ENCODE assay signal across 17 cellular contexts in genomic region chr3:119558528-119559339, GRCh38. TPM values are rescaled to one million over a fixed set of nuclear protein-coding genes. Genes with fewer than 3 reads are reported as not detected.
DNase-seq lines count a peak whose midpoint lies in the region; ATAC-seq, FAIRE-seq and TF ChIP-seq lines count a peak whose summit lies in the region.
"Had no signal": no experiment of that assay in that cellular context is flagged by ENCODE, and none has a peak within 500 bp of the region (broad histone marks: within the 10 kb centered on the region; RNA-seq: fewer than 3 reads in every experiment).

No MANE protein-coding gene starts in this region.

- no peak for FAIRE-seq in K562 (lab: Jason Lieb, UNC)
- FAIRE-seq: bronchial epithelial cell had no signal

- H4K20me1 ChIP-seq in K562 (replicated peaks; ENCODE audit: control insufficient read depth, insufficient read depth, low read length): no peaks in the 10 kb centered on the region

- H3K27me3 ChIP-seq in K562 (ENCODE audit: control insufficient read depth in 2 of 2, insufficient read depth in 2 of 2, low read length in 2 of 2): no peaks in the 10 kb centered on the region
- no peaks in the 10 kb centered on the region for H3K27me3 ChIP-seq in CD4-positive, alpha-beta T cell (ENCODE audit: control insufficient read depth, insufficient read depth, low read length)
- H3K27me3 ChIP-seq in CD8-positive, alpha-beta T cell (ENCODE audit: insufficient read depth, low read length): no peaks in the 10 kb centered on the region
- no peaks in the 10 kb centered on the region for H3K27me3 ChIP-seq in psoas muscle (ENCODE audit: insufficient read depth in 3 of 3, low read length in 2 of 3)
- H3K27me3 ChIP-seq: tibial artery had no signal

- intact Hi-C loops in K562 (cut with micrococcal nuclease): loop anchor here (2.0 to 5.0 kb wide), 3 partner anchors 34 to 119 kb away; partner anchors contain the start of genes COX17 and TIMMDC1
- intact Hi-C loops in CD4-positive, alpha-beta T cell (cut with DNase I, micrococcal nuclease): loop anchor here (5.0 to 10.0 kb wide), 2 partner anchors 94 to 676 kb away; partner anchors contain the start of genes POGLUT1 (in 1 of the 2) and TMEM39A (in 1 of the 2)
- intact Hi-C loops in CD8-positive, alpha-beta T cell (cut with DNase I, micrococcal nuclease): loop anchor here in 1 of 2 experiments (5.0 kb wide), 1 partner anchor 676 kb away; no protein-coding TSS in a partner anchor
- intact Hi-C loops in psoas muscle (cut with DNase I): no loop called here

- peak overlapping the region; percentile 73 for H3K27ac ChIP-seq in K562 (ENCODE audit: extremely low read depth, low read depth, low read length)
- no peak overlapping the region for H3K27ac ChIP-seq in CD4-positive, alpha-beta T cell (ENCODE audit: low read depth, low read length)
- H3K27ac ChIP-seq in CD8-positive, alpha-beta T cell (ENCODE audit: low read depth, low read length): no peak overlapping the region
- H3K27ac ChIP-seq in psoas muscle: no peak overlapping the region
- H3K27ac ChIP-seq: prostate gland, tibial artery had no signal

- H3K9me3 ChIP-seq in K562 (replicated peaks; ENCODE audit: control insufficient read depth, insufficient read depth, low read depth, low read length) (no peaks in the 10 kb centered on the region), psoas muscle (no peaks in the 10 kb centered on the region)
- no peaks in the 10 kb centered on the region for H3K9me3 ChIP-seq in CD4-positive, alpha-beta T cell (ENCODE audit: control insufficient read depth, low read length)
- no peaks in the 10 kb centered on the region for H3K9me3 ChIP-seq in CD8-positive, alpha-beta T cell (ENCODE audit: low read length)
- H3K9me3 ChIP-seq: prostate gland, tibial artery had no signal

- H3K27ac Mint-ChIP-seq in activated T-cell treated with anti-CD3 and anti-CD28 coated beads, Interleukin-2, amount 50 U/mL, for 72 hours: no peak overlapping the region
- no peak overlapping the region for H3K27ac Mint-ChIP-seq in CD4-positive, alpha-beta T cell
- no peak overlapping the region for H3K27ac Mint-ChIP-seq in CD8-positive, alpha-beta T cell
- H3K27ac Mint-ChIP-seq: H9, mesothelial cell of epicardium had no signal

- H3K79me2 ChIP-seq in K562 (ENCODE audit: control insufficient read depth, insufficient read depth, low read length): peaks cover 8% of the 10 kb centered on the region; the same call in 1 of the 3 replicates

- ATAC-seq in activated T-cell treated with anti-CD3 and anti-CD28 coated beads, Interleukin-2, amount 50 U/mL, for 72 hours (replicated peaks in 1 of 2): no peak
- ATAC-seq in K562: peak; percentile 66
- ATAC-seq in HG03097 (IDR thresholded peaks at IDR 0.05; ENCODE audit: low FRiP score, unreplicated experiment): no peak
- ATAC-seq in CD4-positive, alpha-beta T cell (ENCODE audit: poor library complexity): no peak
- ATAC-seq in CD8-positive, alpha-beta T cell: no peak
- ATAC-seq in psoas muscle: no peak

- POLR2A ChIA-PET in K562 (lab: Yijun Ruan, JAX): interaction anchor here (0.9 to 1.0 kb wide), 2 partner anchors 12 to 26 kb away, joined by 3 read pairs; no protein-coding TSS in a partner anchor
- POLR2A ChIA-PET in CD4-positive, alpha-beta T cell (lab: Charles Lee): interaction anchor here (1.3 kb wide), 1 partner anchor 95 kb away, joined by 3 read pairs; the partner anchor contains the start of gene TMEM39A
- POLR2A ChIA-PET in CD8-positive, alpha-beta T cell (lab: Charles Lee): interaction anchor here (0.6 kb wide), 1 partner anchor 322 kb away, joined by 3 read pairs; no protein-coding TSS in a partner anchor

- H3K27me3 Mint-ChIP-seq in activated T-cell treated with anti-CD3 and anti-CD28 coated beads, Interleukin-2, amount 50 U/mL, for 72 hours (ENCODE audit: low read depth): no peaks in the 10 kb centered on the region
- H3K27me3 Mint-ChIP-seq in CD4-positive, alpha-beta T cell: no peaks in the 10 kb centered on the region
- H3K27me3 Mint-ChIP-seq in CD8-positive, alpha-beta T cell (ENCODE audit: low read depth): no peaks in the 10 kb centered on the region

- TF ChIP-seq EP300 in K562 (IDR thresholded peaks at IDR 0.05; ENCODE audit: low read length): no peak

- H3K9me1 ChIP-seq in K562 (ENCODE audit: control insufficient read depth, insufficient read depth, low read length): no peaks in the 10 kb centered on the region

- TF ChIP-seq RAD21 in K562 (CRISPR knock-in tag; conservative IDR thresholded peaks at IDR 0.05 in 1 of 2, IDR thresholded peaks at IDR 0.05 in 1 of 2): no peak

- CTCF ChIA-PET in K562 (lab: Yijun Ruan, JAX; ENCODE audit: low intra/inter-chr PET ratio): no interaction called here
- CTCF ChIA-PET in CD4-positive, alpha-beta T cell (lab: Charles Lee): no interaction called here
- CTCF ChIA-PET in CD8-positive, alpha-beta T cell (lab: Charles Lee): interaction anchor here (0.7 kb wide), 1 partner anchor 679 kb away, joined by 3 read pairs; no protein-coding TSS in a partner anchor

- H3K4me1 Mint-ChIP-seq in activated T-cell treated with anti-CD3 and anti-CD28 coated beads, Interleukin-2, amount 50 U/mL, for 72 hours (ENCODE audit: low read depth): peaks cover 35% of the 10 kb centered on the region
- H3K4me1 Mint-ChIP-seq in CD4-positive, alpha-beta T cell (ENCODE audit: low read depth): peaks cover 6% of the 10 kb centered on the region
- peaks cover 12% of the 10 kb centered on the region for H3K4me1 Mint-ChIP-seq in CD8-positive, alpha-beta T cell (ENCODE audit: low read depth)
- H3K4me1 Mint-ChIP-seq: mesothelial cell of epicardium had no signal

- H3K4me1 ChIP-seq in K562 (replicated peaks in 1 of 2; ENCODE audit: control insufficient read depth in 2 of 2, insufficient read depth in 2 of 2, low read length in 2 of 2) (peaks cover 0 to 12% of the 10 kb centered on the region in 2 experiments; a peak in 3 of 5 replicates), psoas muscle (no peaks in the 10 kb centered on the region)
- no peaks in the 10 kb centered on the region for H3K4me1 ChIP-seq in CD8-positive, alpha-beta T cell (ENCODE audit: insufficient read depth, low read length)
- H3K4me1 ChIP-seq: prostate gland, tibial artery had no signal

- in situ Hi-C loops in K562 (cut with MboI): no loop called here

- peak overlapping the region; percentile 65 to 78 for H3K4me3 Mint-ChIP-seq in activated T-cell treated with anti-CD3 and anti-CD28 coated beads, Interleukin-2, amount 50 U/mL, for 72 hours
- no peak overlapping the region for H3K4me3 Mint-ChIP-seq in CD4-positive, alpha-beta T cell
- no peak overlapping the region for H3K4me3 Mint-ChIP-seq in CD8-positive, alpha-beta T cell
- H3K4me3 Mint-ChIP-seq: H9, mesothelial cell of epicardium had no signal

- no peaks in the 10 kb centered on the region for H3K9me3 Mint-ChIP-seq in activated T-cell treated with anti-CD3 and anti-CD28 coated beads, Interleukin-2, amount 50 U/mL, for 72 hours
- no peaks in the 10 kb centered on the region for H3K9me3 Mint-ChIP-seq in CD4-positive, alpha-beta T cell
- no peaks in the 10 kb centered on the region for H3K9me3 Mint-ChIP-seq in CD8-positive, alpha-beta T cell
- H3K9me3 Mint-ChIP-seq: CD8-positive, alpha-beta memory T cell; H9; mesothelial cell of epicardium had no signal

- H2AFZ ChIP-seq in K562 (ENCODE audit: low read depth, low read length): peak overlapping the region; percentile 89

- BruUV-seq in K562 (replicated peaks; lab: Mats Ljungman, UMichigan): TSS peak; percentile 72

- H3K9ac ChIP-seq in K562 (ENCODE audit: insufficient read depth in 1 of 2, low read depth in 2 of 2, low read length in 2 of 2): peak overlapping the region; percentile 56 to 76; a peak in 3 of 4 replicates

- no peaks in the 10 kb centered on the region for H3K36me3 ChIP-seq in K562 (ENCODE audit: control insufficient read depth, insufficient read depth, low read length)
- H3K36me3 ChIP-seq in CD8-positive, alpha-beta T cell (ENCODE audit: insufficient read depth, low read length): no peaks in the 10 kb centered on the region
- H3K36me3 ChIP-seq in psoas muscle (ENCODE audit: insufficient read depth in 1 of 2, low read depth in 1 of 2): no peaks in the 10 kb centered on the region
- H3K36me3 ChIP-seq: prostate gland, tibial artery had no signal

- TF ChIP-seq POLR2A in K562 (conservative IDR thresholded peaks at IDR 0.05): no peak

- H3K4me3 ChIP-seq in K562: peak overlapping the region; percentile 37
- no peak overlapping the region for H3K4me3 ChIP-seq in CD8-positive, alpha-beta T cell (ENCODE audit: low read depth, low read length)
- H3K4me3 ChIP-seq in psoas muscle: no peak overlapping the region
- H3K4me3 ChIP-seq: prostate gland, tibial artery had no signal

- H3K4me2 ChIP-seq in K562 (ENCODE audit: insufficient read depth, low read length): peak overlapping the region; percentile 78

- 19% methylated on average over 9 of the region's 10 CpGs for WGBS in K562 (ENCODE audit: insufficient coverage, low coverage, missing lambda C conversion rate)
- WGBS in psoas muscle, 3 donors: 91 to 92% (median 91%) methylated on average over 10 of the region's 10 CpGs

- H3K36me3 Mint-ChIP-seq in activated T-cell treated with anti-CD3 and anti-CD28 coated beads, Interleukin-2, amount 50 U/mL, for 72 hours (ENCODE audit: insufficient read depth in 2 of 2): peaks cover 0 to 1% of the 10 kb centered on the region in 2 donors
- H3K36me3 Mint-ChIP-seq in CD4-positive, alpha-beta T cell (ENCODE audit: low read depth): no peaks in the 10 kb centered on the region
- H3K36me3 Mint-ChIP-seq in CD8-positive, alpha-beta T cell: no peaks in the 10 kb centered on the region
- H3K36me3 Mint-ChIP-seq: CD8-positive, alpha-beta memory T cell; mesothelial cell of epicardium had no signal

- no peak for DNase-seq in activated T-cell treated with anti-CD3 and anti-CD28 coated beads, Interleukin-2, amount 50 U/mL, for 72 hours
- no peak for DNase-seq in activated T-cell treated with anti-CD3 and anti-CD28 coated beads for 4 hours
- DNase-seq in OCI-M1 (lab: John Stamatoyannopoulos, UW): peak; percentile 43
- peak in 1 of 4 experiments; percentile 10 for DNase-seq in K562 (ENCODE audit: extremely low read depth in 1 of 4, low spot score in 3 of 4)
- no peak for DNase-seq in CD4-positive, alpha-beta T cell
- no peak for DNase-seq in CD8-positive, alpha-beta T cell
- no peak for DNase-seq in psoas muscle
- DNase-seq: DMS79 treated with DMSO at 0.1 percent for 48 hours, NCI-H2029 treated with DMSO at 0.1 percent for 48 hours had no signal

- no peak for TF ChIP-seq CTCF in K562 (IDR thresholded peaks at IDR 0.05 in 2 of 3, conservative IDR thresholded peaks at IDR 0.05 in 1 of 3; ENCODE audit: insufficient read depth in 2 of 3, low read depth in 1 of 3, low read length in 3 of 3)
- no peak for TF ChIP-seq CTCF in CD4-positive, alpha-beta T cell (IDR thresholded peaks at IDR 0.05)
- no peak for TF ChIP-seq CTCF in CD8-positive, alpha-beta T cell (IDR thresholded peaks at IDR 0.05)
- TF ChIP-seq CTCF in psoas muscle (IDR thresholded peaks at IDR 0.05): no peak

RNA-seq across cellular contexts. Expression of gene CD80, which starts 0.7 kb away (rescaled TPM):
- 10 to 100 TPM in 1 of 2 donors, 1 to 10 TPM in 1; 8.3 to 11.9 TPM for total RNA-seq in activated T-cell treated with anti-CD3 and anti-CD28 coated beads, Interleukin-2, amount 50 U/mL, for 72 hours
- 10.2 and 14.8 TPM in 2 replicates for total RNA-seq in K562 (2011; cell fraction: chromatin; rRNA removed; ENCODE audit: low replicate concordance)
- 6.7 and 10.7 TPM in 2 replicates for total RNA-seq in K562 (2011; cell fraction: nucleolus; rRNA removed)
- total RNA-seq in K562 (2011; cell fraction: nucleoplasm; rRNA removed): 9.2 and 12.3 TPM in 2 replicates
- total RNA-seq in K562 (2014; rRNA removed): 5.0 and 5.5 TPM in 2 replicates
- total RNA-seq in K562 (2014; rRNA removed; fragmentation: Illumina TruSeq; extraction: Trizol): 5.6 and 6.5 TPM in 2 replicates
- total RNA-seq in K562 (2015; rRNA removed; fragmentation: Illumina TruSeq; extraction: Trizol): 6.9 and 8.2 TPM in 2 replicates
- 4.4 and 4.8 TPM in 2 replicates for total RNA-seq in K562 (2021)
- polyA plus RNA-seq in K562 (2011; rRNA removed): 0.38 and 3.0 TPM in 2 replicates
- polyA plus RNA-seq in K562 (2011; cell fraction: cytosol; rRNA removed): 0.18 and 1.5 TPM in 2 replicates
- polyA plus RNA-seq in K562 (2011; cell fraction: nucleus; rRNA removed): 0.21 and 3.3 TPM in 2 replicates
- polyA plus RNA-seq in K562 (2012): 7.0 and 23.4 TPM in 2 replicates
- 6.0 and 6.6 TPM in 2 replicates for polyA plus RNA-seq in K562 (2014; fragmentation: Illumina TruSeq; extraction: Trizol)
- 1 to 10 TPM; 5.7 to 6.6 TPM for polyA plus RNA-seq in K562 (2014; fragmentation: Nextera tagmentation; extraction: Ambion mirVana)
- 3.7 and 5.3 TPM in 2 replicates for polyA plus RNA-seq in K562 (2014; rRNA removed)
- 0.87 and 3.6 TPM in 2 replicates for polyA minus RNA-seq in K562 (2011; rRNA and poly(A)+ RNA removed)
- 0.86 TPM in 1 of 2 replicates, not detected in the other for polyA minus RNA-seq in K562 (2011; cell fraction: cytosol; rRNA and poly(A)+ RNA removed)
- polyA minus RNA-seq in K562 (2011; cell fraction: nucleus; rRNA and poly(A)+ RNA removed): 0.11 and 2.2 TPM in 2 replicates
- under 1 TPM; 0.17 to 0.41 TPM for total RNA-seq in CD4-positive, alpha-beta T cell
- under 1 TPM; 0.58 to 0.71 TPM for total RNA-seq in CD8-positive, alpha-beta T cell
- total RNA-seq in psoas muscle: under 1 TPM in 1 of 4 donors, not detected in 3; 0.22 TPM
- polyA plus RNA-seq in psoas muscle: under 1 TPM in 2 of 3 donors, not detected in 1; 0.06 to 0.07 TPM
- total RNA-seq: bronchial epithelial cell, H9, mesothelial cell of epicardium, prostate gland had no signal
- polyA plus RNA-seq: neural cell had no signal

RNA-seq across cellular contexts. Expression of gene ADPRH, which starts 20.6 kb away (rescaled TPM):
- 10 to 100 TPM in 1 of 2 donors, 1 to 10 TPM in 1; 6.3 to 13.8 TPM for total RNA-seq in activated T-cell treated with anti-CD3 and anti-CD28 coated beads, Interleukin-2, amount 50 U/mL, for 72 hours
- 0.19 and 0.35 TPM in 2 replicates for total RNA-seq in K562 (2011; cell fraction: chromatin; rRNA removed; ENCODE audit: low replicate concordance)
- 0.17 and 0.39 TPM in 2 replicates for total RNA-seq in K562 (2011; cell fraction: nucleolus; rRNA removed)
- total RNA-seq in K562 (2011; cell fraction: nucleoplasm; rRNA removed): 0.53 and 0.66 TPM in 2 replicates
- total RNA-seq in K562 (2014; rRNA removed): 0.45 and 0.57 TPM in 2 replicates
- 0.65 and 0.83 TPM in 2 replicates for total RNA-seq in K562 (2014; rRNA removed; fragmentation: Illumina TruSeq; extraction: Trizol)
- total RNA-seq in K562 (2015; rRNA removed; fragmentation: Illumina TruSeq; extraction: Trizol): 0.57 and 0.87 TPM in 2 replicates
- total RNA-seq in K562 (2021): 1.3 and 1.4 TPM in 2 replicates
- 0.45 and 0.53 TPM in 2 replicates for polyA plus RNA-seq in K562 (2011; rRNA removed)
- 0.29 and 0.36 TPM in 2 replicates for polyA plus RNA-seq in K562 (2011; cell fraction: cytosol; rRNA removed)
- polyA plus RNA-seq in K562 (2011; cell fraction: nucleus; rRNA removed): 0.25 and 0.26 TPM in 2 replicates
- polyA plus RNA-seq in K562 (2012): 1.4 and 3.0 TPM in 2 replicates
- 1.4 and 1.6 TPM in 2 replicates for polyA plus RNA-seq in K562 (2014; fragmentation: Illumina TruSeq; extraction: Trizol)
- under 1 TPM; 0.01 to 0.24 TPM for polyA plus RNA-seq in K562 (2014; fragmentation: Nextera tagmentation; extraction: Ambion mirVana)
- polyA plus RNA-seq in K562 (2014; rRNA removed): 0.85 and 0.91 TPM in 2 replicates
- 0.42 and 0.84 TPM in 2 replicates for polyA minus RNA-seq in K562 (2011; rRNA and poly(A)+ RNA removed)
- polyA minus RNA-seq in K562 (2011; cell fraction: cytosol; rRNA and poly(A)+ RNA removed): not detected in 2 replicates
- polyA minus RNA-seq in K562 (2011; cell fraction: nucleus; rRNA and poly(A)+ RNA removed): 0.22 and 0.27 TPM in 2 replicates
- under 1 TPM; 0.36 TPM for total RNA-seq in CD4-positive, alpha-beta T cell
- under 1 TPM; 0.42 to 0.52 TPM for total RNA-seq in CD8-positive, alpha-beta T cell
- total RNA-seq in psoas muscle: 10 to 100 TPM; 12.6 to 16.9 (median 14.5) TPM
- polyA plus RNA-seq in psoas muscle: 10 to 100 TPM in 2 of 3 donors, 1 to 10 TPM in 1; 5.2 to 16.6 (median 15.0) TPM

RNA-seq across cellular contexts. Expression of gene PLA1A, which starts 39.0 kb away (rescaled TPM):
- 1 to 10 TPM in 1 of 2 donors, under 1 TPM in 1; 0.79 to 1.2 TPM for total RNA-seq in activated T-cell treated with anti-CD3 and anti-CD28 coated beads, Interleukin-2, amount 50 U/mL, for 72 hours
- total RNA-seq in K562 (2011; cell fraction: chromatin; rRNA removed; ENCODE audit: low replicate concordance): not detected in 2 replicates
- not detected in 2 replicates for total RNA-seq in K562 (2011; cell fraction: nucleolus; rRNA removed)
- total RNA-seq in K562 (2011; cell fraction: nucleoplasm; rRNA removed): not detected in 2 replicates
- not detected in 2 replicates for total RNA-seq in K562 (2014; rRNA removed)
- not detected in 2 replicates for total RNA-seq in K562 (2014; rRNA removed; fragmentation: Illumina TruSeq; extraction: Trizol)
- not detected in 2 replicates for total RNA-seq in K562 (2015; rRNA removed; fragmentation: Illumina TruSeq; extraction: Trizol)
- not detected in 2 replicates for total RNA-seq in K562 (2021)
- not detected in 2 replicates for polyA plus RNA-seq in K562 (2011; rRNA removed)
- polyA plus RNA-seq in K562 (2011; cell fraction: cytosol; rRNA removed): not detected in 2 replicates
- polyA plus RNA-seq in K562 (2011; cell fraction: nucleus; rRNA removed): not detected in 2 replicates
- polyA plus RNA-seq in K562 (2012): 0.19 TPM in 1 of 2 replicates, not detected in the other
- polyA plus RNA-seq in K562 (2014; fragmentation: Illumina TruSeq; extraction: Trizol): not detected in 2 replicates
- polyA plus RNA-seq in K562 (2014; fragmentation: Nextera tagmentation; extraction: Ambion mirVana): not detected
- polyA plus RNA-seq in K562 (2014; rRNA removed): not detected in 2 replicates
- not detected in 2 replicates for polyA minus RNA-seq in K562 (2011; rRNA and poly(A)+ RNA removed)
- not detected in 2 replicates for polyA minus RNA-seq in K562 (2011; cell fraction: cytosol; rRNA and poly(A)+ RNA removed)
- not detected in 2 replicates for polyA minus RNA-seq in K562 (2011; cell fraction: nucleus; rRNA and poly(A)+ RNA removed)
- not detected for total RNA-seq in CD4-positive, alpha-beta T cell
- total RNA-seq in CD8-positive, alpha-beta T cell: not detected
- total RNA-seq in psoas muscle: 10 to 100 TPM in 1 of 4 donors, 1 to 10 TPM in 3; 2.3 to 11.7 (median 5.8) TPM
- polyA plus RNA-seq in psoas muscle: 1 to 10 TPM; 1.1 to 2.5 (median 2.4) TPM
- total RNA-seq: bronchial epithelial cell, H9, mesothelial cell of epicardium had no signal
- polyA plus RNA-seq: CD8-positive, alpha-beta memory T cell; neural cell had no signal

Comparison
In these comparisons a context has a peak if more than half of its experiments do, and no peak if none do; other contexts are left out.
1. H3K4me3 Mint-ChIP-seq: peak in activated T-cell treated with anti-CD3 and anti-CD28 coated beads, Interleukin-2, amount 50 U/mL, for 72 hours (2 of 2); none in CD4-positive, alpha-beta T cell (single experiment) and CD8-positive, alpha-beta T cell (single experiment).
2. intact Hi-C loops: an anchor here in K562 (2.0 to 5.0 kb wide) and CD4-positive, alpha-beta T cell (5.0 to 10.0 kb wide); none called in psoas muscle.